ENCODE assay signal across 1 cellular context in the genomic region with DNA sequence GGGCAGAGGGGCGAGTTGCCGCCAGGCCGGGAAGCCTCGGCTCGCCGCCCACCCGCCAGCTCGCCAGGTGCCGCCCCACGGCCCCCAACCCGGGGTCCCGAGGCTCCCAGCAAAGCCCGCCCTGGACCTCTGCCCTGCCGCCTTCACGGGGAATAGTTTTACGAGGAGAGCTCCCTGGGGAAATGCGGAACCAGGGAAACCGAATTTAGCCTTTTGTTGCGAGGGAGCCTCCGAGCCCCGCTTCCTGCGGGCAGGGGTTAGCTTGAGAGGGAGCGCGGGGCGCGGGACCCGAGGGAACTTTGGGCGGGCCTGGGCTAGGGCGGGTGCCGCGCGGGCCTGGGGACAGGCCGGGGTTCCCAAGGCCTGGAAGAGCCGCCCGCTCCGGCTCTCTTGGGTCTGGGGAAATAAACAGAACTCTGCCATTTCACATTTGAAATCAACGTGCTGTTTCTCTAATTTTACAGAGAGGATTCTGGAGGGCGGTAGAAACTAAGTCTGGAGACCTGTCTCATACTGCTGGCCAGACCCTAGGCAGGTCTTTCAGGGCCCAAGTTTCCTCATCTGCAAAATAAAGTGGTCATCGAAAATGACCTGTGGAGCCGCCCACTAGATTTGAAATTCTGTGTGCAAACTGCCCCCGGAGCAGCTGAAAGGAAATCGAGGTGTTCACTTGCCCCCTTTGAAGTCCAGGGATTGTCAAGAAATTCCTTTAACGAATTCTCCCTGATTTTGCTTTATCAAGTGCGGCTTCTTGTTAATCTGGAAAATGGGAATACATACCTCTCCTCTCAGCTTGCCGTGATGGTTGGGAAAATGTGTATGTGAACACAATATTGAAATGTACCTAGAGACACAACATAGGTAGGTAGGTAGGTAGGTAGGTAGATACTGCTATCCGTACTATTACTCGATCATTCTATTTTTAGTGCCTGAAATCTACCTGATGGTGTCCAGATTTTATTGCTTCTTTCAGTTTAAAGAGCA.
TF ChIP-seq lines count a peak whose summit lies in the region.

No MANE protein-coding gene starts in this region.

TF ChIP-seq in liver, 16 proteins besides CTCF, POLR2A, EP300 and RAD21 (continued from another document):
- TF ChIP-seq NR2F2 (IDR thresholded peaks at IDR 0.05) (no peak), GABPA (IDR thresholded peaks at IDR 0.05 in 1 of 2, conservative IDR thresholded peaks at IDR 0.05 in 1 of 2) (no peak), YY1 (IDR thresholded peaks at IDR 0.05) (no peak), JUND (IDR thresholded peaks at IDR 0.05) (no peak), HNF4A (conservative IDR thresholded peaks at IDR 0.05) (no peak), RXRA (IDR thresholded peaks at IDR 0.05) (no peak), EGR1 (IDR thresholded peaks at IDR 0.05; ENCODE audit: low read depth in 2 of 2) (no peak)
- TF ChIP-seq, protein P1, sequence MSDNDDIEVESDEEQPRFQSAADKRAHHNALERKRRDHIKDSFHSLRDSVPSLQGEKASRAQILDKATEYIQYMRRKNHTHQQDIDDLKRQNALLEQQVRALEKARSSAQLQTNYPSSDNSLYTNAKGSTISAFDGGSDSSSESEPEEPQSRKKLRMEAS (IDR thresholded peaks at IDR 0.05), result no peak
- TF ChIP-seq, protein P2, sequence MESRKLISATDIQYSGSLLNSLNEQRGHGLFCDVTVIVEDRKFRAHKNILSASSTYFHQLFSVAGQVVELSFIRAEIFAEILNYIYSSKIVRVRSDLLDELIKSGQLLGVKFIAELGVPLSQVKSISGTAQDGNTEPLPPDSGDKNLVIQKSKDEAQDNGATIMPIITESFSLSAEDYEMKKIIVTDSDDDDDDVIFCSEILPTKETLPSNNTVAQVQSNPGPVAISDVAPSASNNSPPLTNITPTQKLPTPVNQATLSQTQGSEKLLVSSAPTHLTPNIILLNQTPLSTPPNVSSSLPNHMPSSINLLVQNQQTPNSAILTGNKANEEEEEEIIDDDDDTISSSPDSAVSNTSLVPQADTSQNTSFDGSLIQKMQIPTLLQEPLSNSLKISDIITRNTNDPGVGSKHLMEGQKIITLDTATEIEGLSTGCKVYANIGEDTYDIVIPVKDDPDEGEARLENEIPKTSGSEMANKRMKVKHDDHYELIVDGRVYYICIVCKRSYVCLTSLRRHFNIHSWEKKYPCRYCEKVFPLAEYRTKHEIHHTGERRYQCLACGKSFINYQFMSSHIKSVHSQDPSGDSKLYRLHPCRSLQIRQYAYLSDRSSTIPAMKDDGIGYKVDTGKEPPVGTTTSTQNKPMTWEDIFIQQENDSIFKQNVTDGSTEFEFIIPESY (IDR thresholded peaks at IDR 0.05), result no peak
